9 cellular contexts compared by ENCODE assay signal in genomic region chr20:48824830-48825550, GRCh38. TPM values are rescaled to one million over a fixed set of nuclear protein-coding genes. Genes with fewer than 3 reads are reported as not detected.
DNase-seq lines count a peak whose midpoint lies in the region; ATAC-seq and TF ChIP-seq lines count a peak whose summit lies in the region.
"Had no signal": no experiment of that assay in that cellular context is flagged by ENCODE, and none has a peak within 500 bp of the region (broad histone marks: within the 10 kb centered on the region; RNA-seq: fewer than 3 reads in every experiment).

No MANE protein-coding gene starts in this region.

- DNase-seq in CD14-positive monocyte (ENCODE audit: low spot score): no peak
- DNase-seq in astrocyte of the hippocampus (ENCODE audit: low read depth, low spot score): peak; percentile 50
- no peak for DNase-seq in natural killer cell
- DNase-seq in UCSD-AML1 (lab: John Stamatoyannopoulos, UW; ENCODE audit: unreplicated experiment): no peak

- CTCF ChIA-PET in HEK293 (lab: Yijun Ruan, JAX): interaction anchor here (2.3 kb wide), 1 partner anchor 80 kb away, joined by 6 read pairs; no protein-coding TSS in a partner anchor

- H3K4me1 ChIP-seq in HEK293 (ENCODE audit: control insufficient read depth, insufficient read depth, low read length): peaks cover 9% of the 10 kb centered on the region; the same call in 1 of the 2 replicates

- H3K27me3 Mint-ChIP-seq in CD14-positive monocyte (ENCODE audit: low read depth in 3 of 3) (no peaks in the 10 kb centered on the region), natural killer cell (ENCODE audit: low read depth in 2 of 2) (no peaks in the 10 kb centered on the region)

- H3K4me3 Mint-ChIP-seq in CD14-positive monocyte (peak overlapping the region; percentile 95 to 98), natural killer cell (peak overlapping the region; percentile 99)

- peaks cover 27 to 32% of the 10 kb centered on the region in 2 donors for H3K36me3 Mint-ChIP-seq in CD14-positive monocyte
- no peaks in the 10 kb centered on the region for H3K36me3 Mint-ChIP-seq in natural killer cell

- peaks cover 71% of the 10 kb centered on the region for H3K4me1 Mint-ChIP-seq in CD14-positive monocyte
- H3K4me1 Mint-ChIP-seq in natural killer cell: peaks cover 64 to 79% of the 10 kb centered on the region in 2 donors

- peaks cover 0 to 2% (median 0%) of the 10 kb centered on the region in 7 donors for H3K9me3 Mint-ChIP-seq in CD14-positive monocyte
- no peaks in the 10 kb centered on the region for H3K9me3 Mint-ChIP-seq in natural killer cell

- no peaks in the 10 kb centered on the region for H3K36me3 ChIP-seq in HEK293 (ENCODE audit: control insufficient read depth in 2 of 2, insufficient read depth in 1 of 2, low read length in 2 of 2)

- intact Hi-C loops in CD14-positive monocyte (cut with micrococcal nuclease): loop anchor here (5.0 to 10.0 kb wide), 6 partner anchors 37 to 170 kb away; partner anchors contain the start of gene ARFGEF2 (in 1 of the 2)
- intact Hi-C loops in natural killer cell (cut with micrococcal nuclease): loop anchor here (2.0 to 10.0 kb wide), 5 partner anchors 64 to 222 kb away; partner anchors contain the start of gene CSE1L

- POLR2A ChIA-PET in HEK293 (lab: Yijun Ruan, JAX): no interaction called here

- ATAC-seq in natural killer cell (no peak), GM21786 (IDR thresholded peaks at IDR 0.05; ENCODE audit: unreplicated experiment) (no peak), GM21619 (IDR thresholded peaks at IDR 0.05; ENCODE audit: unreplicated experiment) (no peak), HG03139 (IDR thresholded peaks at IDR 0.05; ENCODE audit: unreplicated experiment) (no peak)

- no peak overlapping the region for H3K4me3 ChIP-seq in HEK293 (ENCODE audit: low read depth, low read length)
- H3K4me3 ChIP-seq: hepatocyte had no signal

- H3K27ac Mint-ChIP-seq in CD14-positive monocyte (peak overlapping the region; percentile 94 to 100 (median 98)), natural killer cell (no peak overlapping the region)

- H3K9me3 ChIP-seq in HEK293 (ENCODE audit: control insufficient read depth, insufficient read depth, low read depth, low read length): no peaks in the 10 kb centered on the region

- H3K27ac ChIP-seq in HEK293 (ENCODE audit: extremely low read depth, low read depth, low read length): no peak overlapping the region
- H3K27ac ChIP-seq: hepatocyte had no signal

- no peak for TF ChIP-seq CTCF in CD14-positive monocyte (IDR thresholded peaks at IDR 0.05)
- TF ChIP-seq CTCF in HEK293 (tag by site-specific recombination; IDR thresholded peaks at IDR 0.05): no peak
- TF ChIP-seq CTCF in natural killer cell (IDR thresholded peaks at IDR 0.05): no peak

TF ChIP-seq in HEK293, 187 proteins besides CTCF, POLR2A, EP300 and RAD21:
- TF ChIP-seq ZBTB17 (tag by site-specific recombination; IDR thresholded peaks at IDR 0.05) (peak; percentile 72), ZNF629 (tag by site-specific recombination; IDR thresholded peaks at IDR 0.05) (no peak), ZNF335 (tag by site-specific recombination; conservative IDR thresholded peaks at IDR 0.05) (0 out of 2 replicates have a peak, but pooled peaks have one; percentile 26), IKZF3 (tag by site-specific recombination; IDR thresholded peaks at IDR 0.05) (no peak), ZBTB21 (tag by site-specific recombination; IDR thresholded peaks at IDR 0.05) (no peak), KLF7 (tag by site-specific recombination; IDR thresholded peaks at IDR 0.05; ENCODE audit: borderline replicate concordance) (no peak), ZNF488 (tag by site-specific recombination; IDR thresholded peaks at IDR 0.05) (no peak), ZBTB48 (tag by site-specific recombination; IDR thresholded peaks at IDR 0.05) (0 out of 2 replicates have a peak, but pooled peaks have one; percentile 21)

RNA-seq across cellular contexts. Expression of gene PREX1, which starts 2.8 kb away (rescaled TPM):
- polyA plus RNA-seq in CD14-positive monocyte: 10 to 100 TPM; 24.3 to 27.5 TPM
- 100 to 1,000 TPM; 382 to 392 (median 389) TPM for total RNA-seq in natural killer cell

Comparison
In these comparisons a context has a peak if more than half of its experiments do, and no peak if none do; other contexts are left out.
1. H3K27ac Mint-ChIP-seq: peak in CD14-positive monocyte (7 of 7); none in natural killer cell (0 of 2).